20 cellular contexts compared by ENCODE assay signal in genomic region chr14:64943981-64944520, GRCh38. TPM values are rescaled to one million over a fixed set of nuclear protein-coding genes. Genes with fewer than 3 reads are reported as not detected.
DNase-seq lines count a peak whose midpoint lies in the region; ATAC-seq, FAIRE-seq and TF ChIP-seq lines count a peak whose summit lies in the region.
"Had no signal": no experiment of that assay in that cellular context is flagged by ENCODE, and none has a peak within 500 bp of the region (broad histone marks: within the 10 kb centered on the region; RNA-seq: fewer than 3 reads in every experiment).

No MANE protein-coding gene starts in this region.

- CTCF ChIA-PET in activated naive CD4-positive, alpha-beta T cell treated with anti-CD3 and anti-CD28 coated beads, Interleukin-2, amount 10 ng/mL, durations not matched to agents 7 days and 5 days (lab: Charles Lee): no interaction called here
- CTCF ChIA-PET in activated naive CD4-positive, alpha-beta T cell treated with anti-CD3 and anti-CD28 coated beads for 36 hours (lab: Charles Lee): no interaction called here
- CTCF ChIA-PET in GM10248 (lab: Yijun Ruan, JAX): interaction anchor here (1.0 to 1.8 kb wide), 3 partner anchors 9 to 45 kb away, joined by 3 to 8 read pairs (median 4); no protein-coding TSS in a partner anchor

- H3K27ac Mint-ChIP-seq in activated naive CD4-positive, alpha-beta T cell treated with anti-CD3 and anti-CD28 coated beads, Interleukin-2, amount 10 ng/mL, durations not matched to agents 7 days and 5 days: peak overlapping the region; percentile 8
- no peak overlapping the region for H3K27ac Mint-ChIP-seq in activated naive CD4-positive, alpha-beta T cell treated with anti-CD3 and anti-CD28 coated beads for 36 hours
- H3K27ac Mint-ChIP-seq in effector memory CD8-positive, alpha-beta T cell: peak overlapping the region; percentile 23 to 76
- H3K27ac Mint-ChIP-seq in endothelial cell (ENCODE audit: unreplicated experiment): no peak overlapping the region
- H3K27ac Mint-ChIP-seq: activated CD8-positive, alpha-beta memory T cell treated with anti-CD3 and anti-CD28 coated beads, Interleukin-2, amount 10 ng/mL, durations not matched to agents 7 days and 5 days had no signal

- H3K4me1 Mint-ChIP-seq in activated naive CD4-positive, alpha-beta T cell treated with anti-CD3 and anti-CD28 coated beads, Interleukin-2, amount 10 ng/mL, durations not matched to agents 7 days and 5 days: peaks cover 36% of the 10 kb centered on the region
- peaks cover 44% of the 10 kb centered on the region for H3K4me1 Mint-ChIP-seq in activated naive CD4-positive, alpha-beta T cell treated with anti-CD3 and anti-CD28 coated beads for 36 hours (ENCODE audit: low read depth)
- peaks cover 10 to 18% of the 10 kb centered on the region in 2 donors for H3K4me1 Mint-ChIP-seq in effector memory CD8-positive, alpha-beta T cell (ENCODE audit: low read depth in 2 of 2)
- peaks cover 4% of the 10 kb centered on the region for H3K4me1 Mint-ChIP-seq in endothelial cell (ENCODE audit: unreplicated experiment)

- ATAC-seq in effector memory CD8-positive, alpha-beta T cell (replicated peaks): no peak
- ATAC-seq in sciatic nerve: peak; percentile 70
- ATAC-seq: activated CD8-positive, alpha-beta memory T cell treated with anti-CD3 and anti-CD28 coated beads, Interleukin-2, amount 10 ng/mL, durations not matched to agents 7 days and 5 days; lower lobe of right lung; psoas muscle; stimulated activated naive CD8-positive, alpha-beta T cell treated with anti-CD3 and anti-CD28 coated beads, Interleukin-15, amount 100 ng/mL, for 72 hours had no signal

- no peaks in the 10 kb centered on the region for H3K27me3 Mint-ChIP-seq in activated naive CD4-positive, alpha-beta T cell treated with anti-CD3 and anti-CD28 coated beads, Interleukin-2, amount 10 ng/mL, durations not matched to agents 7 days and 5 days
- no peaks in the 10 kb centered on the region for H3K27me3 Mint-ChIP-seq in activated naive CD4-positive, alpha-beta T cell treated with anti-CD3 and anti-CD28 coated beads for 36 hours (ENCODE audit: low read depth)
- H3K27me3 Mint-ChIP-seq in effector memory CD8-positive, alpha-beta T cell: no peaks in the 10 kb centered on the region
- H3K27me3 Mint-ChIP-seq in endothelial cell (ENCODE audit: unreplicated experiment): peaks cover 6% of the 10 kb centered on the region
- H3K27me3 Mint-ChIP-seq: activated CD8-positive, alpha-beta memory T cell treated with anti-CD3 and anti-CD28 coated beads, Interleukin-2, amount 10 ng/mL, durations not matched to agents 7 days and 5 days; stimulated activated naive CD8-positive, alpha-beta T cell treated with anti-CD3 and anti-CD28 coated beads, Interleukin-15, amount 100 ng/mL, for 72 hours had no signal

- peak; percentile 74 for FAIRE-seq in HTR-8/SVneo (lab: Jason Lieb, UNC)

- DNase-seq in activated naive CD4-positive, alpha-beta T cell treated with anti-CD3 and anti-CD28 coated beads, Interleukin-2, amount 10 ng/mL, durations not matched to agents 7 days and 5 days: no peak
- DNase-seq in activated naive CD4-positive, alpha-beta T cell treated with anti-CD3 and anti-CD28 coated beads for 36 hours: no peak
- no peak for DNase-seq in HTR-8/SVneo (ENCODE audit: insufficient read length, low spot score)
- no peak for DNase-seq in effector memory CD8-positive, alpha-beta T cell
- DNase-seq in sciatic nerve (ENCODE audit: low spot score): peak; percentile 4
- no peak for DNase-seq in endothelial cell (ENCODE audit: low spot score)
- no peak for DNase-seq in GM10248 (ENCODE audit: extremely low spot score)
- no peak for DNase-seq in activated naive CD4-positive, alpha-beta T cell treated with Interleukin-2 at 50 U/mL for 16 hours
- DNase-seq: activated naive CD4-positive, alpha-beta T cell treated with anti-CD3 and anti-CD28 coated beads, Interleukin-2, amount 50 U/mL, for 16 hours; DMS53; effector CD4-positive, alpha-beta T cell; foreskin fibroblast; Kasumi-1; lower lobe of right lung; NCI-H1436; psoas muscle; stimulated activated naive CD8-positive, alpha-beta T cell treated with anti-CD3 and anti-CD28 coated beads, Interleukin-15, amount 100 ng/mL, for 72 hours; SW 1271 had no signal

- no peak for TF ChIP-seq CTCF in endothelial cell (IDR thresholded peaks at IDR 0.05; ENCODE audit: unreplicated experiment)
- no peak for TF ChIP-seq CTCF in GM10248 (IDR thresholded peaks at IDR 0.05; ENCODE audit: control extremely low read depth, extremely low read depth, low read depth, missing control alignments)

- no peaks in the 10 kb centered on the region for H3K9me3 Mint-ChIP-seq in activated naive CD4-positive, alpha-beta T cell treated with anti-CD3 and anti-CD28 coated beads, Interleukin-2, amount 10 ng/mL, durations not matched to agents 7 days and 5 days
- no peaks in the 10 kb centered on the region for H3K9me3 Mint-ChIP-seq in activated naive CD4-positive, alpha-beta T cell treated with anti-CD3 and anti-CD28 coated beads for 36 hours
- H3K9me3 Mint-ChIP-seq in effector memory CD8-positive, alpha-beta T cell: no peaks in the 10 kb centered on the region
- H3K9me3 Mint-ChIP-seq in endothelial cell (ENCODE audit: unreplicated experiment): no peaks in the 10 kb centered on the region
- H3K9me3 Mint-ChIP-seq: stimulated activated naive CD8-positive, alpha-beta T cell treated with anti-CD3 and anti-CD28 coated beads, Interleukin-15, amount 100 ng/mL, for 72 hours had no signal

- POLR2A ChIA-PET in GM10248 (lab: Yijun Ruan, JAX): no interaction called here

- peaks cover 32% of the 10 kb centered on the region for H3K36me3 Mint-ChIP-seq in activated naive CD4-positive, alpha-beta T cell treated with anti-CD3 and anti-CD28 coated beads, Interleukin-2, amount 10 ng/mL, durations not matched to agents 7 days and 5 days
- H3K36me3 Mint-ChIP-seq in activated naive CD4-positive, alpha-beta T cell treated with anti-CD3 and anti-CD28 coated beads for 36 hours (ENCODE audit: low read depth): peaks cover 16% of the 10 kb centered on the region
- peaks cover 11% of the 10 kb centered on the region for H3K36me3 Mint-ChIP-seq in effector memory CD8-positive, alpha-beta T cell (ENCODE audit: insufficient read depth)
- H3K36me3 Mint-ChIP-seq in endothelial cell (ENCODE audit: low read depth, unreplicated experiment): peaks cover 10% of the 10 kb centered on the region

- no peak overlapping the region for H3K4me3 Mint-ChIP-seq in activated naive CD4-positive, alpha-beta T cell treated with anti-CD3 and anti-CD28 coated beads, Interleukin-2, amount 10 ng/mL, durations not matched to agents 7 days and 5 days
- no peak overlapping the region for H3K4me3 Mint-ChIP-seq in activated naive CD4-positive, alpha-beta T cell treated with anti-CD3 and anti-CD28 coated beads for 36 hours
- H3K4me3 Mint-ChIP-seq in effector memory CD8-positive, alpha-beta T cell: no peak overlapping the region
- no peak overlapping the region for H3K4me3 Mint-ChIP-seq in endothelial cell (ENCODE audit: unreplicated experiment)
- H3K4me3 Mint-ChIP-seq: activated CD8-positive, alpha-beta memory T cell treated with anti-CD3 and anti-CD28 coated beads, Interleukin-2, amount 10 ng/mL, durations not matched to agents 7 days and 5 days; stimulated activated naive CD8-positive, alpha-beta T cell treated with anti-CD3 and anti-CD28 coated beads, Interleukin-15, amount 100 ng/mL, for 72 hours had no signal

- intact Hi-C loops in activated naive CD4-positive, alpha-beta T cell treated with anti-CD3 and anti-CD28 coated beads for 36 hours (cut with micrococcal nuclease): no loop called here
- intact Hi-C loops in sciatic nerve (cut with DNase I): no loop called here

RNA-seq across cellular contexts. Expression of gene GPX2, which starts 1.5 kb away (rescaled TPM):
- not detected for total RNA-seq in activated naive CD4-positive, alpha-beta T cell treated with anti-CD3 and anti-CD28 coated beads for 36 hours
- not detected for total RNA-seq in sciatic nerve
- not detected for total RNA-seq in endothelial cell (ENCODE audit: unreplicated experiment)
- total RNA-seq: activated CD8-positive, alpha-beta memory T cell treated with anti-CD3 and anti-CD28 coated beads, Interleukin-2, amount 10 ng/mL, durations not matched to agents 7 days and 5 days; lower lobe of right lung; NCI-H460; psoas muscle had no signal

RNA-seq across cellular contexts. Expression of gene RAB15, which starts 28.1 kb away (rescaled TPM):
- total RNA-seq in activated naive CD4-positive, alpha-beta T cell treated with anti-CD3 and anti-CD28 coated beads for 36 hours: 1 to 10 TPM; 2.4 TPM
- total RNA-seq in sciatic nerve: 3.3 TPM
- 20.9 TPM for total RNA-seq in endothelial cell (ENCODE audit: unreplicated experiment)

RNA-seq across cellular contexts. Expression of gene CHURC1, which starts 29.8 kb away (rescaled TPM):
- total RNA-seq in activated naive CD4-positive, alpha-beta T cell treated with anti-CD3 and anti-CD28 coated beads for 36 hours: 10 to 100 TPM; 49.6 to 59.7 TPM
- total RNA-seq in sciatic nerve (66.0 TPM), endothelial cell (ENCODE audit: unreplicated experiment) (36.2 TPM)

RNA-seq across cellular contexts. Expression of gene FNTB, which starts 42.6 kb away (rescaled TPM):
- total RNA-seq in activated naive CD4-positive, alpha-beta T cell treated with anti-CD3 and anti-CD28 coated beads for 36 hours: 1 to 10 TPM; 7.9 to 10.0 TPM
- total RNA-seq in sciatic nerve (40.7 TPM), endothelial cell (ENCODE audit: unreplicated experiment) (16.9 TPM)

Comparison
In these comparisons a context has a peak if more than half of its experiments do, and no peak if none do; other contexts are left out.
1. H3K27ac Mint-ChIP-seq: peak in activated naive CD4-positive, alpha-beta T cell treated with anti-CD3 and anti-CD28 coated beads, Interleukin-2, amount 10 ng/mL, durations not matched to agents 7 days and 5 days (single experiment) and effector memory CD8-positive, alpha-beta T cell (2 of 2); none in activated naive CD4-positive, alpha-beta T cell treated with anti-CD3 and anti-CD28 coated beads for 36 hours (single experiment) and endothelial cell (single experiment).